In genomic region chr6:111623046-111623718, GRCh38 we compare ENCODE assay signal across 20 cellular contexts. TPM values are rescaled to one million over a fixed set of nuclear protein-coding genes. Genes with fewer than 3 reads are reported as not detected.
A peak's percentile ranks its signal among the peaks of the same experiment; 100 is the strongest.
DNase-seq lines count a peak whose midpoint lies in the region; ATAC-seq and TF ChIP-seq lines count a peak whose summit lies in the region.
"Had no signal": no experiment of that assay in that cellular context is flagged by ENCODE, and none has a peak within 500 bp of the region (broad histone marks: within the 10 kb centered on the region; RNA-seq: fewer than 3 reads in every experiment).

No MANE protein-coding gene starts in this region.

- H3K36me3 Mint-ChIP-seq in WTC11 (no peaks in the 10 kb centered on the region), type B pancreatic cell (no peaks in the 10 kb centered on the region)
- no peaks in the 10 kb centered on the region for H3K36me3 Mint-ChIP-seq in activated CD4-positive, alpha-beta memory T cell treated with anti-CD3 and anti-CD28 coated beads, Interleukin-2, amount 10 ng/mL, durations not matched to agents 7 days and 5 days (ENCODE audit: low read depth)
- H3K36me3 Mint-ChIP-seq: IgD-negative memory B cell had no signal

- H3K27me3 ChIP-seq in left ventricle myocardium inferior (ENCODE audit: low read depth), result no peaks in the 10 kb centered on the region
- H3K27me3 ChIP-seq: SJSA1 had no signal

- H3K27ac ChIP-seq in left ventricle myocardium inferior (replicated peaks), result peak overlapping the region; percentile 43
- H3K27ac ChIP-seq: A549, SJSA1 had no signal

- no peaks in the 10 kb centered on the region for H3K36me3 ChIP-seq in left ventricle myocardium inferior
- H3K36me3 ChIP-seq: SJSA1 had no signal

- no peaks in the 10 kb centered on the region for H3K9me3 ChIP-seq in left ventricle myocardium inferior (replicated peaks)
- H3K9me3 ChIP-seq: A549, SJSA1 had no signal

- DNase-seq in left ventricle myocardium inferior, result no peak
- no peak for DNase-seq in cardiac septum (ENCODE audit: low spot score)
- DNase-seq in WTC11 (ENCODE audit: low spot score), result no peak
- peak; percentile 48 for DNase-seq in type B pancreatic cell (ENCODE audit: extremely low spot score, unreplicated experiment)
- no peak for DNase-seq in NCI-H1105 (lab: John Stamatoyannopoulos, UW)
- no peak for DNase-seq in activated CD4-positive, alpha-beta memory T cell treated with anti-CD3 and anti-CD28 coated beads, Interleukin-2, amount 10 ng/mL, durations not matched to agents 7 days and 5 days
- no peak for DNase-seq in left colon
- DNase-seq: C1 segment of cervical spinal cord, GDM1, HFFc6, NCI-H1417 treated with DMSO at 0.1 percent for 48 hours, NCI-H2029 treated with DMSO at 0.1 percent for 48 hours, NCI-H2171 treated with DMSO at 0.1 percent for 48 hours, NCI-H748 treated with DMSO at 0.1 percent for 48 hours, OCI-M1, RPMI8226 had no signal

- CTCF ChIA-PET in WTC11 (lab: Charles Lee), result interaction anchor here (1.0 kb wide), 1 partner anchor 19 kb away, joined by 4 read pairs; no protein-coding TSS in a partner anchor
- CTCF ChIA-PET in activated CD4-positive, alpha-beta memory T cell treated with anti-CD3 and anti-CD28 coated beads, Interleukin-2, amount 10 ng/mL, durations not matched to agents 7 days and 5 days (lab: Charles Lee), result no interaction called here

- no peak overlapping the region for H3K27ac Mint-ChIP-seq in WTC11
- no peak overlapping the region for H3K27ac Mint-ChIP-seq in type B pancreatic cell
- H3K27ac Mint-ChIP-seq in activated CD4-positive, alpha-beta memory T cell treated with anti-CD3 and anti-CD28 coated beads, Interleukin-2, amount 10 ng/mL, durations not matched to agents 7 days and 5 days, result no peak overlapping the region
- H3K27ac Mint-ChIP-seq: HFFc6, IgD-negative memory B cell had no signal

- TF ChIP-seq CTCF in left ventricle myocardium inferior (IDR thresholded peaks at IDR 0.05; ENCODE audit: borderline replicate concordance) (no peak), WTC11 (IDR thresholded peaks at IDR 0.05) (no peak), type B pancreatic cell (conservative IDR thresholded peaks at IDR 0.05) (no peak)

- POLR2A ChIA-PET in WTC11 (lab: Charles Lee), result no interaction called here
- POLR2A ChIA-PET in activated CD4-positive, alpha-beta memory T cell treated with anti-CD3 and anti-CD28 coated beads, Interleukin-2, amount 10 ng/mL, durations not matched to agents 7 days and 5 days (lab: Charles Lee), result no interaction called here

- H3K4me3 Mint-ChIP-seq in WTC11 (no peak overlapping the region), type B pancreatic cell (no peak overlapping the region)
- no peak overlapping the region for H3K4me3 Mint-ChIP-seq in activated CD4-positive, alpha-beta memory T cell treated with anti-CD3 and anti-CD28 coated beads, Interleukin-2, amount 10 ng/mL, durations not matched to agents 7 days and 5 days
- H3K4me3 Mint-ChIP-seq: HFFc6 had no signal

- H3K4me1 ChIP-seq in left ventricle myocardium inferior, result peaks cover 51% of the 10 kb centered on the region
- H3K4me1 ChIP-seq: A549 had no signal

- H3K4me1 Mint-ChIP-seq in WTC11 (peaks cover 10% of the 10 kb centered on the region), type B pancreatic cell (ENCODE audit: unreplicated experiment) (peaks cover 26% of the 10 kb centered on the region)
- H3K4me1 Mint-ChIP-seq in activated CD4-positive, alpha-beta memory T cell treated with anti-CD3 and anti-CD28 coated beads, Interleukin-2, amount 10 ng/mL, durations not matched to agents 7 days and 5 days, result no peaks in the 10 kb centered on the region

- ATAC-seq in WTC11 (peak; percentile 20; the same call in 1 of the 2 replicates), esophagus mucosa (peak; percentile 74), left colon (no peak)
- ATAC-seq: A549 had no signal

- intact Hi-C loops in left ventricle myocardium inferior (cut with micrococcal nuclease) (no loop called here), cardiac septum (cut with DNase I) (no loop called here), left colon (cut with DNase I, micrococcal nuclease) (no loop called here)

- H3K9me3 Mint-ChIP-seq in WTC11, result no peaks in the 10 kb centered on the region
- no peaks in the 10 kb centered on the region for H3K9me3 Mint-ChIP-seq in type B pancreatic cell
- H3K9me3 Mint-ChIP-seq in activated CD4-positive, alpha-beta memory T cell treated with anti-CD3 and anti-CD28 coated beads, Interleukin-2, amount 10 ng/mL, durations not matched to agents 7 days and 5 days, result no peaks in the 10 kb centered on the region
- H3K9me3 Mint-ChIP-seq: HFFc6, IgD-negative memory B cell had no signal

- H3K27me3 Mint-ChIP-seq in WTC11 (ENCODE audit: low read depth), result no peaks in the 10 kb centered on the region; the same call in none of the 2 replicates
- H3K27me3 Mint-ChIP-seq in type B pancreatic cell, result peaks cover 2% of the 10 kb centered on the region
- peaks cover 1% of the 10 kb centered on the region for H3K27me3 Mint-ChIP-seq in activated CD4-positive, alpha-beta memory T cell treated with anti-CD3 and anti-CD28 coated beads, Interleukin-2, amount 10 ng/mL, durations not matched to agents 7 days and 5 days

- H3K4me3 ChIP-seq in left ventricle myocardium inferior, result no peak overlapping the region
- H3K4me3 ChIP-seq: A549, SJSA1 had no signal

TF ChIP-seq in WTC11, 78 proteins besides CTCF, POLR2A, EP300 and RAD21 (continues in another document):
- TF ChIP-seq ATF1 (CRISPR knock-in tag; IDR thresholded peaks at IDR 0.05), result no peak
- TF ChIP-seq ERG (CRISPR knock-in tag; IDR thresholded peaks at IDR 0.05), result no peak
- TF ChIP-seq ZNF512 (CRISPR knock-in tag; IDR thresholded peaks at IDR 0.05; ENCODE audit: borderline replicate concordance), result no peak
- TF ChIP-seq ZNF532 (CRISPR knock-in tag; IDR thresholded peaks at IDR 0.05; ENCODE audit: borderline replicate concordance), result no peak
- no peak for TF ChIP-seq E2F5 (CRISPR knock-in tag; IDR thresholded peaks at IDR 0.05)

RNA-seq across cellular contexts. Expression of gene TRAF3IP2, which starts 17.5 kb away (rescaled TPM):
- 10.6 TPM for total RNA-seq in left ventricle myocardium inferior
- 6.5 TPM for total RNA-seq in cardiac septum
- 25.8 to 32.3 TPM (median 30.7 TPM) in 3 replicates for total RNA-seq in WTC11 (2021)
- total RNA-seq in esophagus mucosa, result 68.5 TPM
- total RNA-seq in type B pancreatic cell (ENCODE audit: low replicate concordance), result 26.3 and 47.8 TPM in 2 replicates
- total RNA-seq in activated CD4-positive, alpha-beta memory T cell treated with anti-CD3 and anti-CD28 coated beads, Interleukin-2, amount 10 ng/mL, durations not matched to agents 7 days and 5 days, result 10 to 100 TPM; 25.2 to 29.6 TPM
- 10 to 100 TPM; 59.3 to 62.4 TPM for total RNA-seq in left colon
